ENCODE assay signal across 8 cellular contexts in genomic region chr6:77650098-77650663, GRCh38. TPM values are rescaled to one million over a fixed set of nuclear protein-coding genes. Genes with fewer than 3 reads are reported as not detected.
A peak's percentile ranks its signal among the peaks of the same experiment; 100 is the strongest.
DNase-seq lines count a peak whose midpoint lies in the region; ATAC-seq and TF ChIP-seq lines count a peak whose summit lies in the region.

No MANE protein-coding gene starts in this region.

- H3K4me1 ChIP-seq in lower lobe of right lung (no peaks in the 10 kb centered on the region), colonic mucosa (no peaks in the 10 kb centered on the region)

- H3K27me3 ChIP-seq in lower lobe of right lung (ENCODE audit: low read depth), result peaks cover 7% of the 10 kb centered on the region
- no peaks in the 10 kb centered on the region for H3K27me3 ChIP-seq in colonic mucosa

- H3K4me3 ChIP-seq in lower lobe of right lung, result peak overlapping the region; percentile 23
- H3K4me3 ChIP-seq in colonic mucosa, result no peak overlapping the region

- H3K9me3 ChIP-seq in lower lobe of right lung (no peaks in the 10 kb centered on the region), colonic mucosa (no peaks in the 10 kb centered on the region)

- intact Hi-C loops in lower lobe of right lung (cut with DNase I) (no loop called here), colonic mucosa (cut with DNase I) (no loop called here)

- H3K36me3 ChIP-seq in lower lobe of right lung (no peaks in the 10 kb centered on the region), colonic mucosa (no peaks in the 10 kb centered on the region)

- TF ChIP-seq CTCF in lower lobe of right lung (IDR thresholded peaks at IDR 0.05) (peak; percentile 12), colonic mucosa (IDR thresholded peaks at IDR 0.05) (no peak)

- ATAC-seq in GM19023 (IDR thresholded peaks at IDR 0.05; ENCODE audit: unreplicated experiment), result peak; percentile 77
- ATAC-seq in lower lobe of right lung, result peak; percentile 64 to 74
- ATAC-seq in HG02884 (IDR thresholded peaks at IDR 0.05; ENCODE audit: unreplicated experiment), result no peak

- H3K9ac ChIP-seq in colonic mucosa (ENCODE audit: low read depth in 2 of 2, low read length in 2 of 2), result no peak overlapping the region

- DNase-seq in NCI-H1105 (lab: John Stamatoyannopoulos, UW), result peak; percentile 48
- peak; percentile 0 for DNase-seq in cerebellum (ENCODE audit: low spot score)
- peak; percentile 47 for DNase-seq in lower lobe of right lung
- no peak for DNase-seq in colonic mucosa
- no peak for DNase-seq in NCI-H1436 (lab: John Stamatoyannopoulos, UW)
- DNase-seq in NCI-H82 treated with DMSO at 0.1 percent for 48 hours (lab: John Stamatoyannopoulos, UW; ENCODE audit: unreplicated experiment), result no peak

- no peak overlapping the region for H3K27ac ChIP-seq in lower lobe of right lung
- H3K27ac ChIP-seq in colonic mucosa, result no peak overlapping the region

RNA-seq across cellular contexts. Expression of gene MEI4, which starts 2.7 kb away (rescaled TPM):
- 0.73 TPM for total RNA-seq in cerebellum
- total RNA-seq in lower lobe of right lung, result not detected
- not detected for total RNA-seq in colonic mucosa

Comparison
In these comparisons a context has a peak if more than half of its experiments do, and no peak if none do; other contexts are left out.
1. DNase-seq: peak in NCI-H1105 (single experiment), cerebellum (single experiment) and lower lobe of right lung (single experiment); none in colonic mucosa (single experiment), NCI-H1436 (single experiment) and NCI-H82 treated with DMSO at 0.1 percent for 48 hours (single experiment).